ENCODE assay signal across 8 cellular contexts in genomic region chr22:49930596-49931412, GRCh38. TPM values are rescaled to one million over a fixed set of nuclear protein-coding genes. Genes with fewer than 3 reads are reported as not detected.
DNase-seq lines count a peak whose midpoint lies in the region; ATAC-seq and TF ChIP-seq lines count a peak whose summit lies in the region.

No MANE protein-coding gene starts in this region.

- H3K9me3 ChIP-seq in Caco-2 (no peaks in the 10 kb centered on the region), vagina (no peaks in the 10 kb centered on the region)

- TF ChIP-seq POLR2A in vagina (IDR thresholded peaks at IDR 0.05), result no peak

- H3K36me3 Mint-ChIP-seq in Caco-2 (ENCODE audit: insufficient read depth, unreplicated experiment), result peaks cover 6% of the 10 kb centered on the region

- no peaks in the 10 kb centered on the region for H3K9me3 Mint-ChIP-seq in Caco-2 (ENCODE audit: unreplicated experiment)

- no peaks in the 10 kb centered on the region for H3K36me3 ChIP-seq in Caco-2 (ENCODE audit: control insufficient read depth, insufficient read depth, low read length)
- peaks cover 0 to 4% of the 10 kb centered on the region in 2 donors for H3K36me3 ChIP-seq in vagina

- no peak overlapping the region for H3K4me3 Mint-ChIP-seq in Caco-2 (ENCODE audit: unreplicated experiment)

- no peaks in the 10 kb centered on the region for H3K27me3 Mint-ChIP-seq in Caco-2 (ENCODE audit: insufficient read depth, unreplicated experiment)

- CTCF ChIA-PET in Caco-2 (lab: Charles Lee), result interaction anchor here (0.6 to 2.1 kb wide), 15 partner anchors 9 to 163 kb away, joined by 3 to 45 read pairs (median 4); partner anchors contain the start of genes IL17REL and PIM3

- no peak overlapping the region for H3K27ac ChIP-seq in vagina

- POLR2A ChIA-PET in Caco-2 (lab: Charles Lee), result interaction anchor here (0.6 to 1.3 kb wide), 4 partner anchors 20 to 73 kb away, joined by 3 to 5 read pairs (median 4); partner anchors contain the start of gene PIM3

- DNase-seq in Caco-2 (peak; percentile 75 to 76), H4 (ENCODE audit: low spot score) (peak; percentile 89), NCI-H524 (lab: John Stamatoyannopoulos, UW) (peak; percentile 62 to 83), activated T-cell treated with anti-CD3 and anti-CD28 coated beads for 4 hours (peak; percentile 32), fibroblast of pulmonary artery (ENCODE audit: low read depth) (peak; percentile 73), occipital lobe (lab: John Stamatoyannopoulos, UW) (peak; percentile 60), vagina (ENCODE audit: extremely low spot score in 2 of 2) (no peak)

- BruUV-seq in Caco-2 (replicated peaks; lab: Mats Ljungman, UMichigan), result no TSS peak

- no peaks in the 10 kb centered on the region for H3K4me1 Mint-ChIP-seq in Caco-2 (ENCODE audit: low read depth, unreplicated experiment)

- intact Hi-C loops in Caco-2 (cut with micrococcal nuclease; ENCODE audit: unreplicated experiment) (loop anchor here (1.0 kb wide), 2 partner anchors 31 to 99 kb away; no protein-coding TSS in a partner anchor), vagina (cut with DNase I) (loop anchor here (2.0 kb wide), 1 partner anchor 100 kb away; no protein-coding TSS in a partner anchor)

- TF ChIP-seq CTCF in Caco-2 (IDR thresholded peaks at IDR 0.05; ENCODE audit: insufficient read depth in 1 of 2, low read depth in 1 of 2, low read length in 1 of 2, severe bottlenecking in 1 of 2, unreplicated experiment in 1 of 2) (peak; percentile 69 to 73), fibroblast of pulmonary artery (IDR thresholded peaks at IDR 0.05; ENCODE audit: low read length, missing control alignments) (peak; percentile 50), vagina (IDR thresholded peaks at IDR 0.05) (peak in 1 of 3 experiments; percentile 22)

- H3K4me3 ChIP-seq in Caco-2 (ENCODE audit: low read depth, low read length) (no peak overlapping the region), fibroblast of pulmonary artery (replicated peaks; ENCODE audit: low read depth, low read length) (no peak overlapping the region), vagina (no peak overlapping the region)

- no peaks in the 10 kb centered on the region; the same call in none of the 2 replicates for H3K4me1 ChIP-seq in Caco-2
- H3K4me1 ChIP-seq in vagina, result peaks cover 54% of the 10 kb centered on the region

- ATAC-seq in GM19455 (IDR thresholded peaks at IDR 0.05; ENCODE audit: unreplicated experiment), result no peak

- H3K27me3 ChIP-seq in Caco-2 (replicated peaks; ENCODE audit: control insufficient read depth, insufficient read depth, low read length), result no peaks in the 10 kb centered on the region
- H3K27me3 ChIP-seq in vagina, result no peaks in the 10 kb centered on the region

- H3K27ac Mint-ChIP-seq in Caco-2 (ENCODE audit: unreplicated experiment), result no peak overlapping the region

RNA-seq across cellular contexts. Expression of gene CRELD2, which starts 12.4 kb away (rescaled TPM):
- total RNA-seq in Caco-2 (2022) (38.1 and 43.3 TPM in 2 replicates), occipital lobe (17.5 TPM), vagina (34.4 TPM)
- 95.9 and 113 TPM in 2 replicates for total RNA-seq in H4 (2014; rRNA removed; shearing (Covaris generic))

RNA-seq across cellular contexts. Expression of gene ALG12, which starts 12.6 kb away (rescaled TPM):
- 31.6 and 35.7 TPM in 2 replicates for total RNA-seq in Caco-2 (2022)
- 13.9 and 22.3 TPM in 2 replicates for total RNA-seq in H4 (2014; rRNA removed; shearing (Covaris generic))
- 11.7 TPM for total RNA-seq in occipital lobe
- 21.4 TPM for total RNA-seq in vagina

RNA-seq across cellular contexts. Expression of gene PIM3, which starts 29.8 kb away (rescaled TPM):
- total RNA-seq in Caco-2 (2022) (39.6 and 41.1 TPM in 2 replicates), occipital lobe (13.1 TPM), vagina (97.2 TPM)
- 18.6 and 30.3 TPM in 2 replicates for total RNA-seq in H4 (2014; rRNA removed; shearing (Covaris generic))

Comparison
In these comparisons a context has a peak if more than half of its experiments do, and no peak if none do; other contexts are left out.
1. DNase-seq: peak in Caco-2 (2 of 2), H4 (single experiment), NCI-H524 (2 of 2), activated T-cell treated with anti-CD3 and anti-CD28 coated beads for 4 hours (single experiment), fibroblast of pulmonary artery (single experiment) and occipital lobe (single experiment); none in vagina (0 of 2).